ENCODE assay signal across 9 cellular contexts in the genomic region with DNA sequence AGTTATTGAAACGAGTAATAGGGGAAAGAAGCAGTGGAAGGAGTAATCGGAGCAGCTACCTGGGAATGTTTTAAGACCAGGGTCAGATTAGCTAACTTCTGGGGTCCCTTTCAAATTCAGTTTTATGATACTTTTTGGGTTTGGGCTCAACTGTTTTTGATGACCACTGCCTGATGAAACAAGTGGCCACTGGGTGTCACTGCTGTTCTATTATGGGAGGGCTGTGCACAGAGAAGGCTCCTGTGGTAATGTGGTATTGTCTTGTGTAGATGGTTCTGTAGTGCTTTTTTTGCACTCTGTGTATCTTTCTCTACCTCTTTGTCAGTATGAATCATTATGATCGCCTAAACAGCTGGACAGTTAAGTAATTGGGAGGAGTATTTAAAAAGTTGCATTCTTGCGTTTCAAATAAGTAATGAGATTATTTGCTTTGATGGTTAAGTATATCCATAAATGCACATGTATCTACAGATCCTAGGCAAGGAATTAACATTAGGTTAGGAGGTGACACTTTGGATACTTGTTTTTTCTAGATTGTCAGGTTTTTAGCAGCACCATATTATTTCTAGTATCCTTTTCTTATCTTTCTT.
DNase-seq lines count a peak whose midpoint lies in the region; ATAC-seq and TF ChIP-seq lines count a peak whose summit lies in the region.
"Had no signal": no experiment of that assay in that cellular context is flagged by ENCODE, and none has a peak within 500 bp of the region (broad histone marks: within the 10 kb centered on the region; RNA-seq: fewer than 3 reads in every experiment).

No MANE protein-coding gene starts in this region.

- peak; percentile 77 for ATAC-seq in DND-41 (ENCODE audit: insufficient read depth, low read depth)
- ATAC-seq in GM19397 (IDR thresholded peaks at IDR 0.05; ENCODE audit: unreplicated experiment): peak; percentile 78
- peak; percentile 84 for ATAC-seq in HG03378 (IDR thresholded peaks at IDR 0.05; ENCODE audit: unreplicated experiment)
- ATAC-seq in activated naive CD8-positive, alpha-beta T cell treated with anti-CD3 and anti-CD28 coated beads, Interleukin-2, amount 50 U/mL, for 24 hours: peak; percentile 54

- no peak overlapping the region for H2AFZ ChIP-seq in DND-41 (ENCODE audit: low read depth, low read length)

- H3K4me1 ChIP-seq in DND-41 (ENCODE audit: insufficient read depth, low read length) (no peaks in the 10 kb centered on the region), left ventricle myocardium inferior (no peaks in the 10 kb centered on the region)

- peaks cover 8% of the 10 kb centered on the region for H3K27me3 Mint-ChIP-seq in activated naive CD8-positive, alpha-beta T cell treated with anti-CD3 and anti-CD28 coated beads, Interleukin-2, amount 50 U/mL, for 24 hours

- H3K4me3 Mint-ChIP-seq in activated naive CD8-positive, alpha-beta T cell treated with anti-CD3 and anti-CD28 coated beads, Interleukin-2, amount 50 U/mL, for 24 hours: no peak overlapping the region
- H3K4me3 Mint-ChIP-seq: activated naive CD4-positive, alpha-beta T cell treated with anti-CD3 and anti-CD28 coated beads, Interleukin-2, amount 50 U/mL, for 24 hours had no signal

- H3K27me3 ChIP-seq in DND-41 (ENCODE audit: insufficient read depth, low read length, poor library complexity): no peaks in the 10 kb centered on the region
- H3K27me3 ChIP-seq in left ventricle myocardium inferior (ENCODE audit: low read depth): peaks cover 3% of the 10 kb centered on the region

- DNase-seq in DND-41 (peak; percentile 51), NCI-H526 treated with DMSO at 0.1 percent for 48 hours (lab: John Stamatoyannopoulos, UW) (peak; percentile 7), left ventricle myocardium inferior (no peak), renal cortical epithelial cell (ENCODE audit: low read depth) (peak; percentile 31), NCI-H1048 (lab: John Stamatoyannopoulos, UW) (no peak)
- peak; percentile 55 for DNase-seq in activated naive CD8-positive, alpha-beta T cell treated with anti-CD3 and anti-CD28 coated beads, Interleukin-2, amount 50 U/mL, for 24 hours

- H3K9me3 ChIP-seq in DND-41 (ENCODE audit: insufficient read depth, low read length, severe bottlenecking) (no peaks in the 10 kb centered on the region), left ventricle myocardium inferior (replicated peaks) (no peaks in the 10 kb centered on the region)

- H3K27ac ChIP-seq in DND-41 (ENCODE audit: low read length): no peak overlapping the region
- H3K27ac ChIP-seq in left ventricle myocardium inferior (replicated peaks): no peak overlapping the region

- TF ChIP-seq CTCF in DND-41 (IDR thresholded peaks at IDR 0.05; ENCODE audit: borderline replicate concordance, extremely low read depth, low read length, poor library complexity, severe bottlenecking): peak; percentile 69
- TF ChIP-seq CTCF in left ventricle myocardium inferior (IDR thresholded peaks at IDR 0.05; ENCODE audit: borderline replicate concordance): peak; percentile 74

- H3K36me3 Mint-ChIP-seq in activated naive CD8-positive, alpha-beta T cell treated with anti-CD3 and anti-CD28 coated beads, Interleukin-2, amount 50 U/mL, for 24 hours (ENCODE audit: low read depth): no peaks in the 10 kb centered on the region
- H3K36me3 Mint-ChIP-seq: activated naive CD4-positive, alpha-beta T cell treated with anti-CD3 and anti-CD28 coated beads, Interleukin-2, amount 50 U/mL, for 24 hours had no signal

- no peak overlapping the region for H3K4me2 ChIP-seq in DND-41 (ENCODE audit: insufficient read depth, low read length)

- intact Hi-C loops in left ventricle myocardium inferior (cut with micrococcal nuclease): no loop called here

- no peak overlapping the region for H3K9ac ChIP-seq in DND-41 (ENCODE audit: low read depth, low read length)

- H3K36me3 ChIP-seq in DND-41 (ENCODE audit: insufficient read depth, low read length): no peaks in the 10 kb centered on the region
- H3K36me3 ChIP-seq in left ventricle myocardium inferior: no peaks in the 10 kb centered on the region

- no peaks in the 10 kb centered on the region for H3K9me3 Mint-ChIP-seq in activated naive CD8-positive, alpha-beta T cell treated with anti-CD3 and anti-CD28 coated beads, Interleukin-2, amount 50 U/mL, for 24 hours
- H3K9me3 Mint-ChIP-seq: activated naive CD4-positive, alpha-beta T cell treated with anti-CD3 and anti-CD28 coated beads, Interleukin-2, amount 50 U/mL, for 24 hours had no signal

- H3K4me1 Mint-ChIP-seq in activated naive CD8-positive, alpha-beta T cell treated with anti-CD3 and anti-CD28 coated beads, Interleukin-2, amount 50 U/mL, for 24 hours: peaks cover 16% of the 10 kb centered on the region
- H3K4me1 Mint-ChIP-seq: activated naive CD4-positive, alpha-beta T cell treated with anti-CD3 and anti-CD28 coated beads, Interleukin-2, amount 50 U/mL, for 24 hours had no signal

- H3K27ac Mint-ChIP-seq in activated naive CD8-positive, alpha-beta T cell treated with anti-CD3 and anti-CD28 coated beads, Interleukin-2, amount 50 U/mL, for 24 hours: no peak overlapping the region
- H3K27ac Mint-ChIP-seq: activated naive CD4-positive, alpha-beta T cell treated with anti-CD3 and anti-CD28 coated beads, Interleukin-2, amount 50 U/mL, for 24 hours had no signal

- no peaks in the 10 kb centered on the region for H4K20me1 ChIP-seq in DND-41 (ENCODE audit: insufficient read depth, low read length)

- no peaks in the 10 kb centered on the region for H3K79me2 ChIP-seq in DND-41 (ENCODE audit: insufficient read depth, low read length)

- no peak overlapping the region for H3K4me3 ChIP-seq in DND-41 (ENCODE audit: low read depth in 1 of 2, low read length in 2 of 2)
- no peak overlapping the region for H3K4me3 ChIP-seq in left ventricle myocardium inferior

Comparison
In these comparisons a context has a peak if more than half of its experiments do, and no peak if none do; other contexts are left out.
1. DNase-seq: peak in DND-41 (single experiment), NCI-H526 treated with DMSO at 0.1 percent for 48 hours (single experiment), activated naive CD8-positive, alpha-beta T cell treated with anti-CD3 and anti-CD28 coated beads, Interleukin-2, amount 50 U/mL, for 24 hours (single experiment) and renal cortical epithelial cell (single experiment); none in left ventricle myocardium inferior (single experiment) and NCI-H1048 (single experiment).
2. Peak in every context shown above with its lines, with median percentiles within 50 percentile points of each other: ATAC-seq.